ENCODE assay signal across 8 cellular contexts in the genomic region with DNA sequence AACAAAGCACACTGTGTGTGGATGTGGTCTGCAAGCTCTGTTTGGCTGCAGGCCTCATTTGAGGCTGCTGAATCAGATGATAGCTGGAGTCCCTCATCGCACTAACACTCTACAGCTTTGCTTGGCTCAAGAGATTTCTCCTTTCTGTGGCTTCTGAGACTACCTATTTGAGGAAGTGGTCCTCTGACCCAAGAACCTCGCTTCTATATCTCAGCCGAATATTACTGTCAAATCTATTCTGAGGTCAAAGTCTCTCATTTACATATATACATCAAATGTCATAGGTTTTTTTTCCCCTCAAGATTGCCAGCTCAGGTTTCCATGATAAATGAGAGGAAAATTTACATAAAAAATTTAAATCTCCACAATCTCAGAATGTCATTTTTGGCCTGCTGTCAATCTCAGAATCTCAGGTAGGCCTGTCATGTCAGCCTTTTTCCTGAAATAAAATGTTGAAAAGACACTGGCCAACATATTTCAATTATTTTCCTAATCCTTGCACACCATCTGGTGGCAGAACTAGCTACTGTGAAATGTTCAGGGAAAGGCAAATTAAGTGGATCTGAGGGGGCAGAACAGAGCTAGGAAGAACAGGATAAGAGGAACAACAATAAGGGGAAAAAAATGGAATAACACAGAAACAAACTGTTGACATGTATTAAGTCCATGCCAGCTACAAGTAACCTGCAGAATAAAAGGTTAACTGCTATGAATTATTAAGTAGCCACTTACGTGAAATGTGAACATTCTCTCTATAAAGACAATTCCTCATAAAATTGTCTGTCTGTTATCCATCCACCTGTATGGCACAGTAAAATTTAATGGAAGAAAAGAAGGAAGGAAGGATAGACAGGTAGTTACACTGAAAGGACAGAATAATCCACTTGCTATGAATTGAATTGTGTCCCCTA. TPM values are rescaled to one million over a fixed set of nuclear protein-coding genes. Genes with fewer than 3 reads are reported as not detected.
DNase-seq lines count a peak whose midpoint lies in the region; ATAC-seq and TF ChIP-seq lines count a peak whose summit lies in the region.

No MANE protein-coding gene starts in this region.

- intact Hi-C loops in naive thymus-derived CD4-positive, alpha-beta T cell (cut with micrococcal nuclease): loop anchor here in 1 of 2 donors (2.0 kb wide), 1 partner anchor 71 kb away; no protein-coding TSS in a partner anchor

- no peaks in the 10 kb centered on the region for H3K27me3 ChIP-seq in naive thymus-derived CD4-positive, alpha-beta T cell (ENCODE audit: control insufficient read depth in 2 of 2, insufficient read depth in 2 of 2, low read length in 2 of 2)

- no peaks in the 10 kb centered on the region for H3K9me3 ChIP-seq in naive thymus-derived CD4-positive, alpha-beta T cell (ENCODE audit: control insufficient read depth in 2 of 3, low read length in 3 of 3)

- H3K27ac Mint-ChIP-seq in endothelial cell (ENCODE audit: unreplicated experiment): no peak overlapping the region
- no peak overlapping the region for H3K27ac Mint-ChIP-seq in naive thymus-derived CD4-positive, alpha-beta T cell

- no peaks in the 10 kb centered on the region for H3K36me3 ChIP-seq in naive thymus-derived CD4-positive, alpha-beta T cell (ENCODE audit: control insufficient read depth in 2 of 3, insufficient read depth in 3 of 3, low read length in 3 of 3)

- H3K36me3 Mint-ChIP-seq in endothelial cell (ENCODE audit: low read depth, unreplicated experiment): no peaks in the 10 kb centered on the region
- peaks cover 0 to 4% (median 0%) of the 10 kb centered on the region in 5 donors for H3K36me3 Mint-ChIP-seq in naive thymus-derived CD4-positive, alpha-beta T cell

- H3K4me3 ChIP-seq in naive thymus-derived CD4-positive, alpha-beta T cell (ENCODE audit: low read length): no peak overlapping the region

- H3K27ac ChIP-seq in naive thymus-derived CD4-positive, alpha-beta T cell (ENCODE audit: low read depth, low read length): no peak overlapping the region

- ATAC-seq in GM19467 (IDR thresholded peaks at IDR 0.05; ENCODE audit: unreplicated experiment): peak; percentile 97
- peak; percentile 99 for ATAC-seq in HG03439 (IDR thresholded peaks at IDR 0.05; ENCODE audit: unreplicated experiment)
- peak; percentile 37 for ATAC-seq in naive thymus-derived CD4-positive, alpha-beta T cell

- peak; percentile 35 for TF ChIP-seq CTCF in endothelial cell (IDR thresholded peaks at IDR 0.05; ENCODE audit: unreplicated experiment)

- POLR2A ChIA-PET in naive thymus-derived CD4-positive, alpha-beta T cell (lab: Charles Lee): no interaction called here

- no peaks in the 10 kb centered on the region for H3K4me1 ChIP-seq in naive thymus-derived CD4-positive, alpha-beta T cell (ENCODE audit: control insufficient read depth in 2 of 2, insufficient read depth in 2 of 2, low read length in 2 of 2)

- no peak overlapping the region for H3K4me3 Mint-ChIP-seq in endothelial cell (ENCODE audit: unreplicated experiment)
- H3K4me3 Mint-ChIP-seq in naive thymus-derived CD4-positive, alpha-beta T cell: no peak overlapping the region

- CTCF ChIA-PET in naive thymus-derived CD4-positive, alpha-beta T cell (lab: Charles Lee): no interaction called here

- peak; percentile 54 for DNase-seq in EL
- DNase-seq in NOMO-1 treated with DMSO at 0.1 percent for 48 hours (lab: John Stamatoyannopoulos, UW; ENCODE audit: unreplicated experiment): peak; percentile 84
- DNase-seq in endothelial cell (ENCODE audit: low spot score): peak; percentile 10
- DNase-seq in naive thymus-derived CD4-positive, alpha-beta T cell: no peak
- DNase-seq in stimulated activated CD4-positive, alpha-beta T cell treated with anti-CD3 and anti-CD28 coated beads, Interleukin-1b, Interleukin-23, amount 100 ng/mL, for 48 hours: no peak
- no peak for DNase-seq in 8988T

- H3K27me3 Mint-ChIP-seq in endothelial cell (ENCODE audit: unreplicated experiment): peaks cover 1% of the 10 kb centered on the region
- H3K27me3 Mint-ChIP-seq in naive thymus-derived CD4-positive, alpha-beta T cell: no peaks in the 10 kb centered on the region

- no peaks in the 10 kb centered on the region for H3K9me3 Mint-ChIP-seq in endothelial cell (ENCODE audit: unreplicated experiment)
- peaks cover 0 to 4% (median 0%) of the 10 kb centered on the region in 11 donors for H3K9me3 Mint-ChIP-seq in naive thymus-derived CD4-positive, alpha-beta T cell

- peaks cover 4% of the 10 kb centered on the region for H3K4me1 Mint-ChIP-seq in endothelial cell (ENCODE audit: unreplicated experiment)
- peaks cover 0 to 9% (median 0%) of the 10 kb centered on the region in 7 donors for H3K4me1 Mint-ChIP-seq in naive thymus-derived CD4-positive, alpha-beta T cell

RNA-seq across cellular contexts. Expression of a gene that starts 39.3 kb away (rescaled TPM):
- 0.80 TPM for total RNA-seq in endothelial cell (ENCODE audit: unreplicated experiment)
- 1 to 10 TPM in 3 of 5 experiments, under 1 TPM in 2; 0.54 to 8.2 (median 1.6) TPM for total RNA-seq in naive thymus-derived CD4-positive, alpha-beta T cell
- polyA plus RNA-seq in naive thymus-derived CD4-positive, alpha-beta T cell: 1 to 10 TPM in 1 of 2 donors, under 1 TPM in 1; 0.53 to 2.1 TPM

Comparison
In these comparisons a context has a peak if more than half of its experiments do, and no peak if none do; other contexts are left out.
1. DNase-seq: peak in EL (single experiment), NOMO-1 treated with DMSO at 0.1 percent for 48 hours (single experiment) and endothelial cell (single experiment); none in naive thymus-derived CD4-positive, alpha-beta T cell (0 of 9), stimulated activated CD4-positive, alpha-beta T cell treated with anti-CD3 and anti-CD28 coated beads, Interleukin-1b, Interleukin-23, amount 100 ng/mL, for 48 hours (single experiment) and 8988T (single experiment).
2. ATAC-seq: peak in every context shown above with its lines; median percentile 99 in HG03439; 97 in GM19467; 37 in naive thymus-derived CD4-positive, alpha-beta T cell.